Comparison of ENCODE assay signal across 8 cellular contexts in genomic region chr19:12163841-12164240, GRCh38. TPM values are rescaled to one million over a fixed set of nuclear protein-coding genes. Genes with fewer than 3 reads are reported as not detected.
DNase-seq lines count a peak whose midpoint lies in the region; ATAC-seq lines count a peak whose summit lies in the region.

No MANE protein-coding gene starts in this region.

- peak overlapping the region; percentile 86 for H3K4me3 Mint-ChIP-seq in activated CD4-positive, alpha-beta T cell treated with anti-CD3 and anti-CD28 coated beads, Interleukin-2, amount 10 ng/mL, durations not matched to agents 24 days and 14 days
- H3K4me3 Mint-ChIP-seq in activated CD4-positive, alpha-beta memory T cell treated with anti-CD3 and anti-CD28 coated beads, Interleukin-2, amount 10 ng/mL, durations not matched to agents 7 days and 5 days, result peak overlapping the region; percentile 89

- CTCF ChIA-PET in activated CD4-positive, alpha-beta memory T cell treated with anti-CD3 and anti-CD28 coated beads, Interleukin-2, amount 10 ng/mL, durations not matched to agents 7 days and 5 days (lab: Charles Lee), result interaction anchor here (0.6 to 1.5 kb wide), 6 partner anchors 24 to 366 kb away, joined by 3 to 4 read pairs (median 3); partner anchors contain the start of genes ZNF20, ZNF491 and ZNF563

- peaks cover 28% of the 10 kb centered on the region for H3K4me1 Mint-ChIP-seq in activated CD4-positive, alpha-beta T cell treated with anti-CD3 and anti-CD28 coated beads, Interleukin-2, amount 10 ng/mL, durations not matched to agents 24 days and 14 days
- peaks cover 33% of the 10 kb centered on the region for H3K4me1 Mint-ChIP-seq in activated CD4-positive, alpha-beta memory T cell treated with anti-CD3 and anti-CD28 coated beads, Interleukin-2, amount 10 ng/mL, durations not matched to agents 7 days and 5 days

- H3K27ac Mint-ChIP-seq in activated CD4-positive, alpha-beta T cell treated with anti-CD3 and anti-CD28 coated beads, Interleukin-2, amount 10 ng/mL, durations not matched to agents 24 days and 14 days, result peak overlapping the region; percentile 90
- peak overlapping the region; percentile 81 for H3K27ac Mint-ChIP-seq in activated CD4-positive, alpha-beta memory T cell treated with anti-CD3 and anti-CD28 coated beads, Interleukin-2, amount 10 ng/mL, durations not matched to agents 7 days and 5 days

- no peaks in the 10 kb centered on the region for H3K27me3 Mint-ChIP-seq in activated CD4-positive, alpha-beta T cell treated with anti-CD3 and anti-CD28 coated beads, Interleukin-2, amount 10 ng/mL, durations not matched to agents 24 days and 14 days
- no peaks in the 10 kb centered on the region for H3K27me3 Mint-ChIP-seq in activated CD4-positive, alpha-beta memory T cell treated with anti-CD3 and anti-CD28 coated beads, Interleukin-2, amount 10 ng/mL, durations not matched to agents 7 days and 5 days

- H3K36me3 Mint-ChIP-seq in activated CD4-positive, alpha-beta T cell treated with anti-CD3 and anti-CD28 coated beads, Interleukin-2, amount 10 ng/mL, durations not matched to agents 24 days and 14 days (ENCODE audit: low read depth), result peaks cover 31% of the 10 kb centered on the region
- peaks cover 47% of the 10 kb centered on the region for H3K36me3 Mint-ChIP-seq in activated CD4-positive, alpha-beta memory T cell treated with anti-CD3 and anti-CD28 coated beads, Interleukin-2, amount 10 ng/mL, durations not matched to agents 7 days and 5 days (ENCODE audit: low read depth)

- intact Hi-C loops in activated CD4-positive, alpha-beta T cell treated with anti-CD3 and anti-CD28 coated beads, Interleukin-2, amount 10 ng/mL, durations not matched to agents 24 days and 14 days (cut with micrococcal nuclease), result loop anchor here (1.0 kb wide), 3 partner anchors 128 to 177 kb away; partner anchors contain the start of gene ZNF563

- no peaks in the 10 kb centered on the region for H3K9me3 Mint-ChIP-seq in activated CD4-positive, alpha-beta T cell treated with anti-CD3 and anti-CD28 coated beads, Interleukin-2, amount 10 ng/mL, durations not matched to agents 24 days and 14 days
- H3K9me3 Mint-ChIP-seq in activated CD4-positive, alpha-beta memory T cell treated with anti-CD3 and anti-CD28 coated beads, Interleukin-2, amount 10 ng/mL, durations not matched to agents 7 days and 5 days, result peaks cover 12% of the 10 kb centered on the region

- no peak for DNase-seq in activated CD4-positive, alpha-beta T cell treated with anti-CD3 and anti-CD28 coated beads, Interleukin-2, amount 10 ng/mL, durations not matched to agents 24 days and 14 days
- DNase-seq in activated CD4-positive, alpha-beta T cell treated with anti-CD3 and anti-CD28 coated beads for 4 hours, result no peak
- no peak for DNase-seq in activated CD4-positive, alpha-beta memory T cell treated with anti-CD3 and anti-CD28 coated beads, Interleukin-2, amount 10 ng/mL, durations not matched to agents 7 days and 5 days
- peak; percentile 36 for DNase-seq in stromal cell of bone marrow (ENCODE audit: low read depth)
- DNase-seq in stimulated activated CD4-positive, alpha-beta T cell treated with anti-CD3 and anti-CD28 coated beads, Interleukin-1b, Interleukin-23, amount 100 ng/mL, for 48 hours, result no peak
- no peak for DNase-seq in cerebellar nuclear complex (lab: John Stamatoyannopoulos, UW)

- peak overlapping the region; percentile 82 for H3K4me3 ChIP-seq in iPS-11a (ENCODE audit: low read depth, low read length)

- POLR2A ChIA-PET in activated CD4-positive, alpha-beta memory T cell treated with anti-CD3 and anti-CD28 coated beads, Interleukin-2, amount 10 ng/mL, durations not matched to agents 7 days and 5 days (lab: Charles Lee), result interaction anchor here (0.7 to 2.5 kb wide), 9 partner anchors 10 to 450 kb away, joined by 3 to 15 read pairs (median 6); partner anchors contain the start of genes ZNF20, ZNF442 and ZNF563

- no peak for ATAC-seq in GM21737 (IDR thresholded peaks at IDR 0.05; ENCODE audit: unreplicated experiment)

RNA-seq across cellular contexts. Expression of gene ZNF136, which starts 0.9 kb away (rescaled TPM):
- 9.4 and 10.3 TPM in 2 replicates for total RNA-seq in activated CD4-positive, alpha-beta T cell treated with anti-CD3 and anti-CD28 coated beads, Interleukin-2, amount 10 ng/mL, durations not matched to agents 24 days and 14 days
- total RNA-seq in activated CD4-positive, alpha-beta memory T cell treated with anti-CD3 and anti-CD28 coated beads, Interleukin-2, amount 10 ng/mL, durations not matched to agents 7 days and 5 days, result 10 to 100 TPM; 11.0 TPM

RNA-seq across cellular contexts. Expression of gene ZNF625, which starts 7.3 kb away (rescaled TPM):
- total RNA-seq in activated CD4-positive, alpha-beta T cell treated with anti-CD3 and anti-CD28 coated beads, Interleukin-2, amount 10 ng/mL, durations not matched to agents 24 days and 14 days, result 3.0 and 3.7 TPM in 2 replicates
- total RNA-seq in activated CD4-positive, alpha-beta memory T cell treated with anti-CD3 and anti-CD28 coated beads, Interleukin-2, amount 10 ng/mL, durations not matched to agents 7 days and 5 days, result 1 to 10 TPM; 2.7 to 3.8 TPM

RNA-seq across cellular contexts. Expression of gene ZNF20, which starts 23.7 kb away (rescaled TPM):
- total RNA-seq in activated CD4-positive, alpha-beta T cell treated with anti-CD3 and anti-CD28 coated beads, Interleukin-2, amount 10 ng/mL, durations not matched to agents 24 days and 14 days, result 2.0 and 2.1 TPM in 2 replicates
- total RNA-seq in activated CD4-positive, alpha-beta memory T cell treated with anti-CD3 and anti-CD28 coated beads, Interleukin-2, amount 10 ng/mL, durations not matched to agents 7 days and 5 days, result 1 to 10 TPM; 5.3 to 5.8 TPM
